ENCODE assay signal across 8 cellular contexts in the genomic region with DNA sequence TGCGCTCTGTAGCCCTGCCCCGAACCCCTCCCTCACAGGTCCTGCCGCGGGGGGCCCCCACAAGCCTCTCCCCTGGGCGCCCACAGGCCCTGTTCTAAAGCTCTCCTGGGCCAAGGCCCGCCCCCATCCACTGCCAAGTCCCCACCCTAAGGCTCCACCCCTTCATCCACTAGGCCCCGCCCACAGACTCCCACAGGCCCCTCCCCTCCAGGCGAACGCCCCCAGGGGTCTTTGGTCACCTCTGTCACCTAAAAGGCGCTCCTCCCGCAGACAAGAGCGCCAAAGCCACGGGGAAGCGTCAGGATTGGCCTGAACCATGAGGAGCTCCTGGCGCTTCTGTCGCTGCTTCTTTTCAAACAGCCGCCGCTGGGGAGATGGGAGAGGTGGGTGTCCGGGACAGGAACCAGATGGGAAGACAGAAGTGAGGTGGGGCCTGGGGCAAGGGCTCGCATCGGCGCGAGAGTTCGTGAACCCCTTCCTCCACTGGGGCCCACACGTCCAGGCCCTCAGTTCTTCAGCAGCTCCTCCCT. TPM values are rescaled to one million over a fixed set of nuclear protein-coding genes. Genes with fewer than 3 reads are reported as not detected.
DNase-seq lines count a peak whose midpoint lies in the region; TF ChIP-seq lines count a peak whose summit lies in the region.
"Had no signal": no experiment of that assay in that cellular context is flagged by ENCODE, and none has a peak within 500 bp of the region (broad histone marks: within the 10 kb centered on the region; RNA-seq: fewer than 3 reads in every experiment).

No MANE protein-coding gene starts in this region.

- H3K18ac ChIP-seq in trophoblast cell (ENCODE audit: low read length): no peak overlapping the region

- H3K27ac ChIP-seq in colonic mucosa (no peak overlapping the region), parathyroid adenoma (peak overlapping the region; percentile 13), ascending aorta (peak overlapping the region in 1 of 2 donors; percentile 48), trophoblast cell (ENCODE audit: low read depth, low read length) (no peak overlapping the region)
- H3K27ac ChIP-seq: KMS-11 had no signal

- H3K79me2 ChIP-seq in parathyroid adenoma (peaks cover 5% of the 10 kb centered on the region), trophoblast cell (ENCODE audit: control insufficient read depth, insufficient read depth, low read length, poor library complexity) (peaks cover 4% of the 10 kb centered on the region)

- POLR2A ChIA-PET in HEK293T (lab: Yijun Ruan, JAX): interaction anchor here (0.7 to 2.2 kb wide), 4 partner anchors 20 to 277 kb away, joined by 3 to 7 read pairs (median 4); a partner anchor contains a TSS

- no peak overlapping the region for H4K12ac ChIP-seq in trophoblast cell (ENCODE audit: low read depth, low read length)

- TF ChIP-seq CTCF in colonic mucosa (IDR thresholded peaks at IDR 0.05) (no peak), parathyroid adenoma (IDR thresholded peaks at IDR 0.05) (no peak), ascending aorta (IDR thresholded peaks at IDR 0.05) (no peak)

- peak overlapping the region; percentile 46 for H2AFZ ChIP-seq in parathyroid adenoma
- H2AFZ ChIP-seq in trophoblast cell (ENCODE audit: insufficient read depth, low read length, poor library complexity): no peak overlapping the region

- no peak overlapping the region for H2BK12ac ChIP-seq in trophoblast cell (ENCODE audit: low read length)

- H3K4me2 ChIP-seq in parathyroid adenoma (ENCODE audit: low read length): no peak overlapping the region
- H3K4me2 ChIP-seq in trophoblast cell (ENCODE audit: low read length): no peak overlapping the region
- H3K4me2 ChIP-seq: KMS-11 had no signal

- CTCF ChIA-PET in HEK293T (lab: Yijun Ruan, JAX): no interaction called here

- peaks cover 6% of the 10 kb centered on the region for H3K79me1 ChIP-seq in trophoblast cell (ENCODE audit: low read length)

- H2BK5ac ChIP-seq in trophoblast cell (ENCODE audit: low read depth, low read length, poor library complexity): no peak overlapping the region

- H4K91ac ChIP-seq in trophoblast cell (ENCODE audit: low read depth, low read length): no peak overlapping the region

- H3K23ac ChIP-seq in trophoblast cell (ENCODE audit: low read length): no peak overlapping the region

- intact Hi-C loops in colonic mucosa (cut with DNase I): no loop called here
- intact Hi-C loops in ascending aorta (cut with DNase I): no loop called here

- no peak overlapping the region for H4K8ac ChIP-seq in trophoblast cell (ENCODE audit: low read depth, low read length)

- H3K4ac ChIP-seq in trophoblast cell (ENCODE audit: low read depth, low read length): no peak overlapping the region

- H3K4me1 ChIP-seq in colonic mucosa: no peaks in the 10 kb centered on the region
- H3K4me1 ChIP-seq in parathyroid adenoma: peaks cover under 1% of the 10 kb centered on the region
- peaks cover under 1 to 10% of the 10 kb centered on the region in 2 donors for H3K4me1 ChIP-seq in ascending aorta
- peaks cover 8% of the 10 kb centered on the region in 2 experiments for H3K4me1 ChIP-seq in trophoblast cell (ENCODE audit: control insufficient read depth in 1 of 2, insufficient read depth in 2 of 2, low read length in 2 of 2)

- H2BK120ac ChIP-seq in trophoblast cell (ENCODE audit: insufficient read depth, low read length, poor library complexity): no peak overlapping the region

- H3K9ac ChIP-seq in colonic mucosa (ENCODE audit: low read depth in 2 of 2, low read length in 2 of 2) (peak overlapping the region in 1 of 2 donors; percentile 24), parathyroid adenoma (no peak overlapping the region), trophoblast cell (ENCODE audit: low read length) (no peak overlapping the region)
- H3K9ac ChIP-seq: KMS-11 had no signal

- DNase-seq in HEK293T (ENCODE audit: extremely low spot score) (peak; percentile 82), colonic mucosa (peak; percentile 51), OCI-M2 (lab: John Stamatoyannopoulos, UW; ENCODE audit: unreplicated experiment) (no peak), ascending aorta (ENCODE audit: low spot score in 2 of 2) (no peak), trophoblast cell (no peak)

- no peak overlapping the region for H3K14ac ChIP-seq in trophoblast cell (ENCODE audit: low read length)

- no CpG with 5 or more reads among the region's 25 CpGs for WGBS in trophoblast cell (ENCODE audit: extremely low coverage, insufficient coverage, insufficient read length)

- no peak overlapping the region for H2AK5ac ChIP-seq in trophoblast cell (ENCODE audit: low read length)

- H3K4me3 ChIP-seq in colonic mucosa (peak overlapping the region; percentile 25), parathyroid adenoma (ENCODE audit: low read depth, low read length) (no peak overlapping the region), ascending aorta (peak overlapping the region in 1 of 2 donors; percentile 59), trophoblast cell (ENCODE audit: low read depth, low read length) (no peak overlapping the region)

- no peaks in the 10 kb centered on the region for H3K36me3 ChIP-seq in colonic mucosa
- no peaks in the 10 kb centered on the region for H3K36me3 ChIP-seq in parathyroid adenoma (ENCODE audit: control insufficient read depth, insufficient read depth, low read length)
- no peaks in the 10 kb centered on the region for H3K36me3 ChIP-seq in ascending aorta
- no peaks in the 10 kb centered on the region for H3K36me3 ChIP-seq in trophoblast cell (ENCODE audit: control insufficient read depth in 1 of 2, insufficient read depth in 2 of 2, low read length in 2 of 2)

- H3K27me3 ChIP-seq in colonic mucosa: no peaks in the 10 kb centered on the region
- no peaks in the 10 kb centered on the region for H3K27me3 ChIP-seq in parathyroid adenoma (ENCODE audit: control insufficient read depth, insufficient read depth, low read length)
- H3K27me3 ChIP-seq in ascending aorta: no peaks in the 10 kb centered on the region
- H3K27me3 ChIP-seq in trophoblast cell (ENCODE audit: insufficient read depth, low read length): no peaks in the 10 kb centered on the region

- no peaks in the 10 kb centered on the region for H3K9me3 ChIP-seq in colonic mucosa
- no peaks in the 10 kb centered on the region for H3K9me3 ChIP-seq in parathyroid adenoma (ENCODE audit: control insufficient read depth, low read length)
- no peaks in the 10 kb centered on the region for H3K9me3 ChIP-seq in ascending aorta
- no peaks in the 10 kb centered on the region for H3K9me3 ChIP-seq in trophoblast cell (ENCODE audit: insufficient read depth, low read depth, low read length)

TF ChIP-seq in HEK293T, 16 proteins besides CTCF, POLR2A, EP300 and RAD21:
- TF ChIP-seq BHLHE40 (IDR thresholded peaks at IDR 0.05; ENCODE audit: borderline replicate concordance) (no peak), ELF4 (IDR thresholded peaks at IDR 0.05) (no peak), ZNF384 (IDR thresholded peaks at IDR 0.05) (no peak), L3MBTL2 (conservative IDR thresholded peaks at IDR 0.05) (no peak), ARNT (IDR thresholded peaks at IDR 0.05) (no peak), LEF1 (IDR thresholded peaks at IDR 0.05; ENCODE audit: borderline replicate concordance) (no peak)

RNA-seq across cellular contexts. Expression of a gene that starts 2.3 kb away (rescaled TPM):
- total RNA-seq in colonic mucosa (not detected), ascending aorta (not detected)
- 0.07 and 0.11 TPM in 2 replicates for polyA plus RNA-seq in trophoblast cell (2013)
- total RNA-seq: left colon had no signal

RNA-seq across cellular contexts. Expression of a gene that starts 3.9 kb away (rescaled TPM):
- 100 to 1,000 TPM; 180 to 184 TPM for total RNA-seq in colonic mucosa
- total RNA-seq in ascending aorta: 505 TPM
- polyA plus RNA-seq in trophoblast cell (2013): 114 and 115 TPM in 2 replicates

RNA-seq across cellular contexts. Expression of a gene that starts 24.0 kb away (rescaled TPM):
- total RNA-seq in colonic mucosa (10 to 100 TPM; 23.9 to 33.3 TPM), ascending aorta (142 TPM)
- polyA plus RNA-seq in trophoblast cell (2013): 46.6 and 49.6 TPM in 2 replicates

RNA-seq across cellular contexts. Expression of a gene that starts 27.8 kb away (rescaled TPM):
- total RNA-seq in colonic mucosa (1 to 10 TPM; 5.6 to 6.6 TPM), ascending aorta (237 TPM)
- 2.9 and 3.3 TPM in 2 replicates for polyA plus RNA-seq in trophoblast cell (2013)

RNA-seq across cellular contexts. Expression of a gene that starts 37.2 kb away (rescaled TPM):
- total RNA-seq in colonic mucosa (1 to 10 TPM in 1 of 2 donors, not detected in 1; 1.5 TPM), ascending aorta (not detected)
- polyA plus RNA-seq in trophoblast cell (2013): 0.18 and 0.23 TPM in 2 replicates

Comparison
In these comparisons a context has a peak if more than half of its experiments do, and no peak if none do; other contexts are left out.
1. DNase-seq: peak in HEK293T (single experiment) and colonic mucosa (single experiment); none in OCI-M2 (single experiment), ascending aorta (0 of 2) and trophoblast cell (0 of 2).